14 cellular contexts compared by ENCODE assay signal in genomic region chr10:61995093-61995492, GRCh38.
A peak's percentile ranks its signal among the peaks of the same experiment; 100 is the strongest.
DNase-seq lines count a peak whose midpoint lies in the region; ATAC-seq and TF ChIP-seq lines count a peak whose summit lies in the region.
"Had no signal": no experiment of that assay in that cellular context is flagged by ENCODE, and none has a peak within 500 bp of the region (broad histone marks: within the 10 kb centered on the region; RNA-seq: fewer than 3 reads in every experiment).

No MANE protein-coding gene starts in this region.

- TF ChIP-seq EP300 in esophagus muscularis mucosa (IDR thresholded peaks at IDR 0.05), result no peak

- no peak overlapping the region for H3K4me3 Mint-ChIP-seq in CD4-positive, alpha-beta T cell
- H3K4me3 Mint-ChIP-seq in nephron progenitor cell, result no peak overlapping the region
- no peak overlapping the region for H3K4me3 Mint-ChIP-seq in WTC11

- POLR2A ChIA-PET in CD4-positive, alpha-beta T cell (lab: Charles Lee), result no interaction called here
- POLR2A ChIA-PET in WTC11 (lab: Charles Lee), result no interaction called here

- CTCF ChIA-PET in CD4-positive, alpha-beta T cell (lab: Charles Lee), result interaction anchor here (1.1 to 1.2 kb wide), 2 partner anchors 92 to 95 kb away, joined by 3 to 4 read pairs; no protein-coding TSS in a partner anchor
- CTCF ChIA-PET in WTC11 (lab: Charles Lee), result no interaction called here

- 66% methylated on average over 3 of the region's 3 CpGs for WGBS in esophagus muscularis mucosa

- H3K9me2 ChIP-seq in OCI-LY1 (ENCODE audit: low read depth, low read length), result no peaks in the 10 kb centered on the region

- H2AFZ ChIP-seq in OCI-LY1 (ENCODE audit: low read length), result no peak overlapping the region

- ATAC-seq in CD4-positive, alpha-beta T cell (ENCODE audit: poor library complexity), result no peak
- ATAC-seq in SK-N-SH treated with all-trans-retinoic acid at 6 μM for 48 hours (no peak), WTC11 (no peak)
- ATAC-seq: Right ventricle myocardium inferior had no signal

- H3K36me3 ChIP-seq in OCI-LY1 (ENCODE audit: insufficient read depth, low read length) (peaks cover 24% of the 10 kb centered on the region), esophagus muscularis mucosa (no peaks in the 10 kb centered on the region), skeletal muscle tissue (ENCODE audit: control insufficient read depth in 3 of 3, insufficient read depth in 3 of 3, low read length in 3 of 3) (peaks cover 0 to 3% (median 0%) of the 10 kb centered on the region in 3 donors)
- H3K36me3 ChIP-seq: prostate gland had no signal

- H3K27me3 ChIP-seq in CD4-positive, alpha-beta T cell (ENCODE audit: control insufficient read depth, insufficient read depth, low read length), result no peaks in the 10 kb centered on the region
- H3K27me3 ChIP-seq in OCI-LY1 (ENCODE audit: insufficient read depth, low read length) (no peaks in the 10 kb centered on the region), esophagus muscularis mucosa (no peaks in the 10 kb centered on the region), skeletal muscle tissue (ENCODE audit: control insufficient read depth in 3 of 3, insufficient read depth in 3 of 3, low read length in 3 of 3) (no peaks in the 10 kb centered on the region)

- H3K79me2 ChIP-seq in OCI-LY1 (ENCODE audit: insufficient read depth, low read length), result peaks cover 41% of the 10 kb centered on the region

- no peaks in the 10 kb centered on the region for H3K9me3 ChIP-seq in CD4-positive, alpha-beta T cell (ENCODE audit: control insufficient read depth, low read length)
- H3K9me3 ChIP-seq in OCI-LY1 (ENCODE audit: low read length) (no peaks in the 10 kb centered on the region), esophagus muscularis mucosa (no peaks in the 10 kb centered on the region), skeletal muscle tissue (ENCODE audit: control insufficient read depth in 3 of 3, low read length in 3 of 3) (no peaks in the 10 kb centered on the region)
- H3K9me3 ChIP-seq: prostate gland had no signal

- H3K27ac Mint-ChIP-seq in CD4-positive, alpha-beta T cell, result peak overlapping the region; percentile 85
- H3K27ac Mint-ChIP-seq in nephron progenitor cell, result no peak overlapping the region
- H3K27ac Mint-ChIP-seq in WTC11, result no peak overlapping the region

- intact Hi-C loops in CD4-positive, alpha-beta T cell (cut with DNase I, micrococcal nuclease), result loop anchor here in 1 of 2 experiments (5.0 kb wide), 1 partner anchor 43 kb away; no protein-coding TSS in a partner anchor
- intact Hi-C loops in esophagus muscularis mucosa (cut with DNase I), result no loop called here

- no peak overlapping the region for H3K27ac ChIP-seq in CD4-positive, alpha-beta T cell (ENCODE audit: low read depth, low read length)
- H3K27ac ChIP-seq in OCI-LY1 (ENCODE audit: low read depth, low read length, poor library complexity, severe bottlenecking) (peak overlapping the region; percentile 99), esophagus muscularis mucosa (replicated peaks in 1 of 4) (peak overlapping the region in 3 of 4 donors; percentile 29 to 77 (median 74)), skeletal muscle tissue (ENCODE audit: low read depth, low read length) (peak overlapping the region; percentile 78)

- peaks cover 94% of the 10 kb centered on the region for H3K4me1 ChIP-seq in OCI-LY1 (ENCODE audit: insufficient read depth, low read length, severe bottlenecking)
- peaks cover 27 to 51% (median 44%) of the 10 kb centered on the region in 4 donors for H3K4me1 ChIP-seq in esophagus muscularis mucosa
- peaks cover 9 to 27% (median 9%) of the 10 kb centered on the region in 3 donors for H3K4me1 ChIP-seq in skeletal muscle tissue (ENCODE audit: control insufficient read depth in 3 of 3, insufficient read depth in 3 of 3, low read length in 3 of 3)
- H3K4me1 ChIP-seq: prostate gland had no signal

- no peak for TF ChIP-seq POLR2A in esophagus muscularis mucosa (IDR thresholded peaks at IDR 0.05; ENCODE audit: low read depth)

- peaks cover 46% of the 10 kb centered on the region for H3K36me3 Mint-ChIP-seq in CD4-positive, alpha-beta T cell (ENCODE audit: low read depth)
- H3K36me3 Mint-ChIP-seq in nephron progenitor cell (ENCODE audit: low read depth) (peaks cover 48% of the 10 kb centered on the region), WTC11 (no peaks in the 10 kb centered on the region)

- no peaks in the 10 kb centered on the region for H3F3A ChIP-seq in OCI-LY1 (ENCODE audit: insufficient read depth, low read length)

- H3K4me2 ChIP-seq in OCI-LY1 (ENCODE audit: low read length), result peak overlapping the region; percentile 57

- H4K20me1 ChIP-seq in OCI-LY1 (ENCODE audit: insufficient read depth, low read length), result no peaks in the 10 kb centered on the region

- no peak for TF ChIP-seq CTCF in CD4-positive, alpha-beta T cell (IDR thresholded peaks at IDR 0.05)
- no peak for TF ChIP-seq CTCF in OCI-LY1 (IDR thresholded peaks at IDR 0.05; ENCODE audit: low read length)
- no peak for TF ChIP-seq CTCF in esophagus muscularis mucosa (IDR thresholded peaks at IDR 0.05)
- no peak for TF ChIP-seq CTCF in nephron progenitor cell (IDR thresholded peaks at IDR 0.05)
- TF ChIP-seq CTCF in WTC11 (IDR thresholded peaks at IDR 0.05), result no peak

- no peak for DNase-seq in CD4-positive, alpha-beta T cell
- no peak for DNase-seq in esophagus muscularis mucosa (ENCODE audit: extremely low spot score)
- DNase-seq in nephron progenitor cell, result no peak
- no peak for DNase-seq in WTC11 (ENCODE audit: low spot score)
- DNase-seq: caudate nucleus; erythroblast; hypothalamus; stimulated activated CD4-positive, alpha-beta T cell treated with anti-CD3 and anti-CD28 coated beads, Interleukin-2, amount 100 ng/mL, for 48 hours; stimulated activated naive CD4-positive, alpha-beta T cell treated with Interleukin-2 at 50 U/mL for 16 hours had no signal

- H3K4me1 Mint-ChIP-seq in CD4-positive, alpha-beta T cell (ENCODE audit: low read depth), result peaks cover 83% of the 10 kb centered on the region
- H3K4me1 Mint-ChIP-seq in nephron progenitor cell, result peaks cover 21% of the 10 kb centered on the region
- H3K4me1 Mint-ChIP-seq in WTC11, result peaks cover 40% of the 10 kb centered on the region

- H3K9me3 Mint-ChIP-seq in CD4-positive, alpha-beta T cell, result no peaks in the 10 kb centered on the region
- H3K9me3 Mint-ChIP-seq in nephron progenitor cell (peaks cover 3% of the 10 kb centered on the region), WTC11 (peaks cover 13% of the 10 kb centered on the region)

- no peak overlapping the region for H3K4me3 ChIP-seq in OCI-LY1 (ENCODE audit: low read depth, low read length, poor library complexity, severe bottlenecking)
- H3K4me3 ChIP-seq in esophagus muscularis mucosa, result no peak overlapping the region
- H3K4me3 ChIP-seq in skeletal muscle tissue (ENCODE audit: low read length in 3 of 3), result no peak overlapping the region
- H3K4me3 ChIP-seq: prostate gland had no signal

- H3K9ac ChIP-seq in OCI-LY1 (ENCODE audit: low read length), result peak overlapping the region; percentile 18; the same call in 1 of the 2 replicates
- no peak overlapping the region for H3K9ac ChIP-seq in skeletal muscle tissue (ENCODE audit: low read depth in 1 of 3, low read length in 3 of 3)

- H3K27me3 Mint-ChIP-seq in CD4-positive, alpha-beta T cell, result no peaks in the 10 kb centered on the region
- H3K27me3 Mint-ChIP-seq in nephron progenitor cell (ENCODE audit: low read depth, poor library complexity), result peaks cover 5% of the 10 kb centered on the region
- no peaks in the 10 kb centered on the region for H3K27me3 Mint-ChIP-seq in WTC11 (ENCODE audit: low read depth)

TF ChIP-seq in SK-N-SH treated with all-trans-retinoic acid at 6 μM for 48 hours, 23 proteins besides CTCF, POLR2A, EP300 and RAD21 (continues in another document):
- TF ChIP-seq SNAI2 (CRISPR knock-in tag; IDR thresholded peaks at IDR 0.05) (no peak), GLIS3 (CRISPR knock-in tag; IDR thresholded peaks at IDR 0.05) (no peak), CREB5 (CRISPR knock-in tag; IDR thresholded peaks at IDR 0.05; ENCODE audit: low read depth) (no peak), ISL1 (CRISPR knock-in tag; IDR thresholded peaks at IDR 0.05) (no peak), RARB (CRISPR knock-in tag; IDR thresholded peaks at IDR 0.05) (no peak), ZC3H10 (CRISPR knock-in tag; IDR thresholded peaks at IDR 0.05) (no peak), PPARA (CRISPR knock-in tag; IDR thresholded peaks at IDR 0.05; ENCODE audit: borderline replicate concordance) (no peak), ZNF565 (CRISPR knock-in tag; conservative IDR thresholded peaks at IDR 0.05; ENCODE audit: low read depth) (no peak), CSDC2 (CRISPR knock-in tag; IDR thresholded peaks at IDR 0.05) (no peak)

TF ChIP-seq in WTC11, 78 proteins besides CTCF, POLR2A, EP300 and RAD21:
- TF ChIP-seq SOX15 (CRISPR knock-in tag; IDR thresholded peaks at IDR 0.05) (no peak), USF2 (CRISPR knock-in tag; IDR thresholded peaks at IDR 0.05) (no peak), ZNF121 (CRISPR knock-in tag; IDR thresholded peaks at IDR 0.05) (no peak), TEAD1 (CRISPR knock-in tag; IDR thresholded peaks at IDR 0.05) (no peak), FOXP1 (CRISPR knock-in tag; IDR thresholded peaks at IDR 0.05; ENCODE audit: borderline replicate concordance) (no peak), CREB1 (CRISPR knock-in tag; IDR thresholded peaks at IDR 0.05) (no peak)
